In the genomic region with DNA sequence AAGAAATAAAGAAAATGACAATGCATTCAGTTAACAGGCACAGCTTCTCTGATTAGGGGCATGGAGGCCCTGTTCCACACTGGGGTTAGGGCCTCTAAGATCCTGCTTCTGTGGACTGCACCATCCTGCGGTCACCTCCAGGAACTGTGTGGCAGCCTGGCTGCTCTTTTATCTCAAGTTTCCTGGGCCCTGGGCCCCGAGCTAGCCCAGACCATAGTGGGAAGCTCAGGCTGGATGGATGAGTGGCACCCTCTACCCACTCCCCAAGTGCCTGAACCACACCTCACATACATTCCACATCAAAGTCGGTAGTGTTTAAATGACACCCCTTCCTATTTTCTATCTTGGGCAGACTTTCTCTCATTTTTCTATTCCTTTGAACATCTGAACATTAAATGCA, we compare ENCODE assay signal across 9 cellular contexts.
"Had no signal": no experiment of that assay in that cellular context is flagged by ENCODE, and none has a peak within 500 bp of the region (broad histone marks: within the 10 kb centered on the region; RNA-seq: fewer than 3 reads in every experiment).

No MANE protein-coding gene starts in this region.

- DNase-seq: H9, HCEC 1CT, IMR-90, KBM-7 had no signal

- H3K27ac Mint-ChIP-seq: GM23338, H9 had no signal

- H2AFZ ChIP-seq: GM23338 had no signal

- H3K4me2 ChIP-seq: GM23338, KMS-11 had no signal

- H3K4me3 Mint-ChIP-seq: GM23338, H9 had no signal

- ATAC-seq: GM23338 had no signal

- H3K4me3 ChIP-seq: GM23338 had no signal

- H3K27ac ChIP-seq: HL-60, KMS-11 had no signal

- H3K9ac ChIP-seq: KMS-11 had no signal

- FAIRE-seq: H1, H54 had no signal
